ENCODE assay signal across 1 cellular context in genomic region chr2:44549099-44549471, GRCh38.
TF ChIP-seq lines count a peak whose summit lies in the region.

No MANE protein-coding gene starts in this region.

TF ChIP-seq in WTC11, 78 proteins besides CTCF, POLR2A, EP300 and RAD21 (continued from another document):
- TF ChIP-seq MLX (CRISPR knock-in tag; IDR thresholded peaks at IDR 0.05) (no peak), ZNF317 (CRISPR knock-in tag; IDR thresholded peaks at IDR 0.05; ENCODE audit: borderline replicate concordance, low read depth) (no peak), RORB (CRISPR knock-in tag; IDR thresholded peaks at IDR 0.05) (no peak), NFYB (CRISPR knock-in tag; conservative IDR thresholded peaks at IDR 0.05; ENCODE audit: low read depth) (no peak), ZNF219 (CRISPR knock-in tag; IDR thresholded peaks at IDR 0.05; ENCODE audit: borderline replicate concordance) (no peak), NFE2L1 (CRISPR knock-in tag; IDR thresholded peaks at IDR 0.05) (no peak), TEAD4 (CRISPR knock-in tag; IDR thresholded peaks at IDR 0.05) (no peak), TEAD1 (CRISPR knock-in tag; IDR thresholded peaks at IDR 0.05) (no peak)
- TF ChIP-seq, protein P1, sequence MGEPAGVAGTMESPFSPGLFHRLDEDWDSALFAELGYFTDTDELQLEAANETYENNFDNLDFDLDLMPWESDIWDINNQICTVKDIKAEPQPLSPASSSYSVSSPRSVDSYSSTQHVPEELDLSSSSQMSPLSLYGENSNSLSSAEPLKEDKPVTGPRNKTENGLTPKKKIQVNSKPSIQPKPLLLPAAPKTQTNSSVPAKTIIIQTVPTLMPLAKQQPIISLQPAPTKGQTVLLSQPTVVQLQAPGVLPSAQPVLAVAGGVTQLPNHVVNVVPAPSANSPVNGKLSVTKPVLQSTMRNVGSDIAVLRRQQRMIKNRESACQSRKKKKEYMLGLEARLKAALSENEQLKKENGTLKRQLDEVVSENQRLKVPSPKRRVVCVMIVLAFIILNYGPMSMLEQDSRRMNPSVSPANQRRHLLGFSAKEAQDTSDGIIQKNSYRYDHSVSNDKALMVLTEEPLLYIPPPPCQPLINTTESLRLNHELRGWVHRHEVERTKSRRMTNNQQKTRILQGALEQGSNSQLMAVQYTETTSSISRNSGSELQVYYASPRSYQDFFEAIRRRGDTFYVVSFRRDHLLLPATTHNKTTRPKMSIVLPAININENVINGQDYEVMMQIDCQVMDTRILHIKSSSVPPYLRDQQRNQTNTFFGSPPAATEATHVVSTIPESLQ (CRISPR knock-in tag; IDR thresholded peaks at IDR 0.05) = no peak
TF ChIP-seq in WTC11: peak in this region for 0.
